8 cellular contexts compared by ENCODE assay signal in the genomic region with DNA sequence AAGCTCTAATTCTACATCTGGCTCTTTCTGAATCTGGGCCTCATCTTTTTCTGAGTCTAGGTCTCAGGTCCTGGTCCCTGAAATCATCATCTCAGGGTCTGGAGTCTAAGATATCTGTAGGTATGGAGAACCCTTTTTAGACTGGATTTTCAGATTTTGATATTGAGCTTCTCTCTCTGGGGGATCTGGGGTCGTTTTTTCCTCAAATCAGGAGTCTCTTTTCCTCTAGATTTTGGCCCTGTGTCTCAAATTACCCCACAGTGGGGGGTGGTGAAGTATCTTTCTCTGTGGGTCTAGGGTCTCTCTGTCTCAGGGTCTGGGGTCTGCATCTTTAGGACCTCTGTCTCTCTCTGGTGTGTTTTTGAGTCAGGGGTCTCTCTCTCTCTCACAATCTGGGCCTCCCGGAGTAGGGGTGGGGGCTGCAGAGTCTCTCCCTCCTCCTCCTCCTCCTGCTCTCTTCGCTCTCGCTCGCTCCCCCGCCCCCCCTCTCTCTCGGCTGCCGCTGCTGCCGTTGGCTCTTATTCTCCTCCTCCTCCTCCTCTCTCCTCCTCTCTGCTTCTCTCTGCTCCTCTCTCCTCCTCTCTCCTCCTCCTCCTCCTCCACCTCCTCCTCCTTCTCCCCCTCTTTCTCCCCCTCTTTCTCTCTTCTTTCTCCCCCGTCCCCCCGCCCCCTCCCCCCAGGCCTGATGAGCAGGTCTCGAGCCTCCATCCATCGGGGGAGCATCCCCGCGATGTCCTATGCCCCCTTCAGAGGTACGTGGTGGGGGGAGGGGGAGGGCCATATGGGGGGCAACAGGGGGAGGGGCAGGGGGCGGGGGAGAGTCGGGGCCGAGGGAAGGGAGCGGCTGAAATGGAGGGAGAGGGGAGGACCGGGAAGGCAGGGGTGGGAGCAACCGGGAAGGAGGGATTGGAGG. TPM values are rescaled to one million over a fixed set of nuclear protein-coding genes. Genes with fewer than 3 reads are reported as not detected.
DNase-seq lines count a peak whose midpoint lies in the region; ATAC-seq, FAIRE-seq and TF ChIP-seq lines count a peak whose summit lies in the region.

A gene (plus strand): TSS at position 486 of the 913 bp plus-strand sequence. CDS start 200 bp downstream, at position 686.

- H2AFZ ChIP-seq in PC-3 (ENCODE audit: low read length), result no peak within 1 kb of the TSS
- peak within 1 kb of the TSS; percentile 11 for H2AFZ ChIP-seq in GM12878 (ENCODE audit: control insufficient read depth, low read depth, low read length)

- DNase-seq in GM03348 (ENCODE audit: low spot score), result peak; percentile 61
- no peak for DNase-seq in PC-3
- no peak for DNase-seq in GM12878 (ENCODE audit: low read depth, low spot score)
- peak; percentile 81 for DNase-seq in spleen
- DNase-seq in effector CD8-positive, alpha-beta T cell (lab: John Stamatoyannopoulos, UW), result no peak
- no peak for DNase-seq in left lobe of liver (ENCODE audit: low spot score)

- TF ChIP-seq CTCF in PC-3 (conservative IDR thresholded peaks at IDR 0.05; ENCODE audit: low read depth, low read length), result no peak
- TF ChIP-seq CTCF in GM12878 (IDR thresholded peaks at IDR 0.05 in 2 of 3, conservative IDR thresholded peaks at IDR 0.05 in 1 of 3; ENCODE audit: control insufficient read depth in 2 of 3, extremely low read depth in 1 of 3, insufficient read depth in 1 of 3, low read depth in 3 of 3, low read length in 3 of 3), result no peak
- no peak for TF ChIP-seq CTCF in spleen (IDR thresholded peaks at IDR 0.05 in 8 of 11, conservative IDR thresholded peaks at IDR 0.05 in 3 of 11)

- no peak for TF ChIP-seq POLR2A in GM12878 (IDR thresholded peaks at IDR 0.05; ENCODE audit: low read depth, low read length)
- TF ChIP-seq POLR2A in spleen (IDR thresholded peaks at IDR 0.05), result no peak

- no peak for FAIRE-seq in GM12878 (lab: Jason Lieb, UNC)

- no peak within 1 kb of the TSS for H3K9ac ChIP-seq in PC-3 (ENCODE audit: low read length)
- H3K9ac ChIP-seq in GM12878 (ENCODE audit: control insufficient read depth, insufficient read depth, low read length), result peak within 1 kb of the TSS; percentile 73; the same call in 1 of the 2 replicates
- H3K9ac ChIP-seq in iPS-20b (ENCODE audit: low read depth, low read length), result peak within 1 kb of the TSS; percentile 89; the same call in 1 of the 2 replicates

- H3K4me2 ChIP-seq in PC-3 (ENCODE audit: low read length) (peak within 1 kb of the TSS; percentile 42), GM12878 (ENCODE audit: control insufficient read depth, insufficient read depth) (peak within 1 kb of the TSS; percentile 50; the same call in 1 of the 2 replicates)

- no peaks in the 10 kb centered on the region for H3K9me3 ChIP-seq in PC-3 (ENCODE audit: low read length)
- no peaks in the 10 kb centered on the region for H3K9me3 ChIP-seq in GM12878 (replicated peaks; ENCODE audit: control insufficient read depth, insufficient read depth, low read length)
- H3K9me3 ChIP-seq in iPS-20b (ENCODE audit: insufficient read depth, low read depth, low read length), result no peaks in the 10 kb centered on the region
- no peaks in the 10 kb centered on the region for H3K9me3 ChIP-seq in spleen

- BruUV-seq in PC-3 (replicated peaks; lab: Mats Ljungman, UMichigan) (no TSS peak), GM12878 (replicated peaks; lab: Mats Ljungman, UMichigan) (no TSS peak)

- no peak for TF ChIP-seq EP300 in GM12878 (IDR thresholded peaks at IDR 0.05; ENCODE audit: borderline replicate concordance in 1 of 2, control insufficient read depth in 1 of 2, low read depth in 2 of 2, low read length in 2 of 2)

- CTCF ChIA-PET in PC-3 (lab: Charles Lee) (no interaction called here), GM12878 (lab: Yijun Ruan, JAX) (interaction anchor here (0.6 to 2.1 kb wide), 7 partner anchors 9 to 782 kb away, joined by 3 to 9 read pairs (median 3); no protein-coding TSS in a partner anchor)

- RAD21 ChIA-PET in GM12878 (lab: Charles Lee; ENCODE audit: unreplicated experiment), result interaction anchor here (0.8 to 1.4 kb wide), 6 partner anchors 9 to 159 kb away, joined by 3 to 5 read pairs (median 4); a partner anchor contains a TSS

- no peak within 1 kb of the TSS for H3K4me3 ChIP-seq in PC-3 (ENCODE audit: low read length)
- no peak within 1 kb of the TSS for H3K4me3 ChIP-seq in GM12878
- H3K4me3 ChIP-seq in iPS-20b (ENCODE audit: low read length), result peak within 1 kb of the TSS; percentile 91
- peak within 1 kb of the TSS in 3 of 8 donors; percentile 17 to 75 (median 19) for H3K4me3 ChIP-seq in spleen

- H4K20me1 ChIP-seq in PC-3 (ENCODE audit: low read length) (no peaks in the 10 kb centered on the region), GM12878 (ENCODE audit: control insufficient read depth, insufficient read depth) (no peaks in the 10 kb centered on the region)

- intact Hi-C loops in PC-3 (cut with micrococcal nuclease) (loop anchor here (10.0 kb wide), 1 partner anchor 215 kb away; a partner anchor contains a TSS), GM12878 (cut with micrococcal nuclease; ENCODE audit: unreplicated experiment) (loop anchor here (2.0 to 5.0 kb wide), 2 partner anchors 29 to 103 kb away; a partner anchor contains a TSS), spleen (cut with DNase I; ENCODE audit: low total_unique reads) (no loop called here)

- SMC1A ChIA-PET in GM12878 (lab: Charles Lee; ENCODE audit: uncharacterized antibody, unreplicated experiment), result interaction anchor here (1.4 to 2.1 kb wide), 4 partner anchors 9 to 29 kb away, joined by 3 to 8 read pairs (median 6); no protein-coding TSS in a partner anchor

- in situ Hi-C loops in GM12878 (cut with MboI), result no loop called here

- TF ChIP-seq RAD21 in GM12878 (IDR thresholded peaks at IDR 0.05; ENCODE audit: insufficient read depth, low read depth, low read length), result no peak

- H3K27ac ChIP-seq in PC-3 (ENCODE audit: low read length) (no peak within 1 kb of the TSS), GM12878 (ENCODE audit: control insufficient read depth, insufficient read depth) (peak within 1 kb of the TSS; percentile 97), iPS-20b (ENCODE audit: low read length) (peak within 1 kb of the TSS; percentile 93), spleen (peak within 1 kb of the TSS; percentile 91 to 99 (median 96))

- no peaks in the 10 kb centered on the region for H3K9me2 ChIP-seq in PC-3 (replicated peaks; ENCODE audit: low read length)

- H3K79me2 ChIP-seq in PC-3 (ENCODE audit: low read length), result peaks cover 27% of the 10 kb centered on the region
- peaks cover 27% of the 10 kb centered on the region for H3K79me2 ChIP-seq in GM12878 (ENCODE audit: control insufficient read depth, insufficient read depth, low read length)

- H3K4me1 ChIP-seq in PC-3 (ENCODE audit: insufficient read depth, low read length) (peaks cover 30% of the 10 kb centered on the region), GM12878 (ENCODE audit: control insufficient read depth, insufficient read depth, low read length) (peaks cover 28% of the 10 kb centered on the region), iPS-20b (ENCODE audit: insufficient read depth, low read length) (peaks cover 25% of the 10 kb centered on the region), spleen (peaks cover 25 to 54% (median 46%) of the 10 kb centered on the region in 6 donors)

- WGBS in GM12878 (ENCODE audit: insufficient coverage, insufficient replicate concordance, low lambda C conversion rate, missing lambda C conversion rate), result 0% methylated on average over 1 of the region's 22 CpGs
- WGBS in spleen, 5 donors, result 4 to 13% (median 5%) methylated on average over 20 to 22 of the region's 22 CpGs

- ATAC-seq in PC-3, result no peak
- no peak for ATAC-seq in GM12878
- ATAC-seq in HG03432 (IDR thresholded peaks at IDR 0.05; ENCODE audit: unreplicated experiment), result no peak
- no peak for ATAC-seq in left lobe of liver

- POLR2A ChIA-PET in PC-3 (lab: Charles Lee; ENCODE audit: unreplicated experiment) (no interaction called here), GM12878 (lab: Charles Lee) (interaction anchor here (0.9 to 1.5 kb wide), 3 partner anchors 11 to 142 kb away, joined by 3 to 4 read pairs (median 4); a partner anchor contains a TSS)

- H3K36me3 ChIP-seq in PC-3 (ENCODE audit: low read depth, low read length) (peaks cover 8% of the 10 kb centered on the region; the same call in 1 of the 2 replicates), GM12878 (ENCODE audit: control insufficient read depth in 2 of 2, insufficient read depth in 2 of 2, low read length in 1 of 2) (no peaks in the 10 kb centered on the region), iPS-20b (ENCODE audit: insufficient read depth, low read depth, low read length) (peaks cover 45% of the 10 kb centered on the region), spleen (peaks cover 0 to 19% (median 15%) of the 10 kb centered on the region in 6 donors)

- H3K27me3 ChIP-seq in PC-3 (ENCODE audit: low read length) (no peaks in the 10 kb centered on the region), GM12878 (replicated peaks in 1 of 2; ENCODE audit: control insufficient read depth in 2 of 2, insufficient read depth in 2 of 2, low read length in 1 of 2) (no peaks in the 10 kb centered on the region; a peak in 2 of 4 replicates), iPS-20b (ENCODE audit: insufficient read depth, low read length) (no peaks in the 10 kb centered on the region), spleen (replicated peaks in 1 of 7) (peaks cover 0 to 6% (median 0%) of the 10 kb centered on the region in 7 donors)

- H3F3A ChIP-seq in PC-3 (ENCODE audit: low read length, unreplicated experiment), result no peaks in the 10 kb centered on the region

TF ChIP-seq in GM12878, 131 proteins besides CTCF, POLR2A, EP300 and RAD21:
- TF ChIP-seq ATF7 (IDR thresholded peaks at IDR 0.05; ENCODE audit: low read depth), result no peak
- TF ChIP-seq CHD2 (IDR thresholded peaks at IDR 0.05; ENCODE audit: borderline replicate concordance, low read depth, low read length), result peak; percentile 26; the same call in 1 of the 2 replicates

RNA-seq across cellular contexts. Expression of the gene that starts here (rescaled TPM):
- total RNA-seq in PC-3 (2014; rRNA removed), result 1.9 and 2.9 TPM in 2 replicates
- total RNA-seq in GM12878 (2013; cell fraction: nucleolus; rRNA removed), result 14.4 and 18.4 TPM in 2 replicates
- 1.2 and 1.5 TPM in 2 replicates for total RNA-seq in GM12878 (2014; rRNA removed)
- 0.85 and 0.88 TPM in 2 replicates for total RNA-seq in GM12878 (2014; rRNA removed; fragmentation: Illumina TruSeq; extraction: Trizol)
- total RNA-seq in GM12878 (2021), result 5.7 and 9.2 TPM in 2 replicates
- polyA plus RNA-seq in GM12878 (2011; ENCODE audit: low read depth), result 3.3 TPM
- polyA plus RNA-seq in GM12878 (2011; rRNA removed), result 2.2 and 3.9 TPM in 2 replicates
- 2.7 and 3.4 TPM in 2 replicates for polyA plus RNA-seq in GM12878 (2011; cell fraction: cytosol; rRNA removed)
- polyA plus RNA-seq in GM12878 (2011; cell fraction: nucleus; rRNA removed), result 60.1 and 82.9 TPM in 2 replicates
- polyA plus RNA-seq in GM12878 (2012), result 8.3 and 9.0 TPM in 2 replicates
- polyA plus RNA-seq in GM12878 (2014; fragmentation: Illumina TruSeq; extraction: Trizol), result 3.1 and 5.7 TPM in 2 replicates
- polyA plus RNA-seq in GM12878 (2014; fragmentation: Nextera tagmentation; extraction: Ambion mirVana), result under 1 TPM; 0.05 to 0.14 TPM
- polyA plus RNA-seq in GM12878 (2014; rRNA removed), result 6.4 and 9.0 TPM in 2 replicates
- polyA plus RNA-seq in GM12878 (2016; fragmentation: Nextera tagmentation; extraction: Ambion mirVana), result under 1 TPM; 0.62 to 0.73 TPM
- polyA minus RNA-seq in GM12878 (2011; rRNA and poly(A)+ RNA removed), result 2.5 and 3.1 TPM in 2 replicates
- 1.1 and 2.8 TPM in 2 replicates for polyA minus RNA-seq in GM12878 (2011; cell fraction: cytosol; rRNA and poly(A)+ RNA removed)
- 8.1 and 12.2 TPM in 2 replicates for polyA minus RNA-seq in GM12878 (2011; cell fraction: nucleus; rRNA and poly(A)+ RNA removed)
- total RNA-seq in spleen, result 10 to 100 TPM; 20.1 to 30.8 (median 25.9) TPM
- polyA plus RNA-seq in spleen, result 10 to 100 TPM in 1 of 3 donors, 1 to 10 TPM in 2; 3.6 to 14.7 (median 4.6) TPM
- 2.5 TPM for total RNA-seq in left lobe of liver

Comparison
In these comparisons a context has a peak if more than half of its experiments do, and no peak if none do; other contexts are left out.
1. DNase-seq: peak in GM03348 (single experiment) and spleen (single experiment); none in PC-3 (single experiment), GM12878 (single experiment), effector CD8-positive, alpha-beta T cell (single experiment) and left lobe of liver (single experiment).